ENCODE assay signal across 15 cellular contexts in genomic region chr11:45155627-45156180, GRCh38. TPM values are rescaled to one million over a fixed set of nuclear protein-coding genes. Genes with fewer than 3 reads are reported as not detected.
DNase-seq lines count a peak whose midpoint lies in the region; ATAC-seq and TF ChIP-seq lines count a peak whose summit lies in the region.
"Had no signal": no experiment of that assay in that cellular context is flagged by ENCODE, and none has a peak within 500 bp of the region (broad histone marks: within the 10 kb centered on the region; RNA-seq: fewer than 3 reads in every experiment).

No MANE protein-coding gene starts in this region.

- no peaks in the 10 kb centered on the region for H3K9me3 ChIP-seq in thoracic aorta

- peaks cover 25 to 64% of the 10 kb centered on the region in 2 donors for H3K4me1 ChIP-seq in thoracic aorta (ENCODE audit: control insufficient read depth in 1 of 2, low read depth in 2 of 2)

- ATAC-seq in activated CD8-positive, alpha-beta T cell treated with anti-CD3 and anti-CD28 coated beads for 36 hours: peak; percentile 51
- ATAC-seq in activated CD8-positive, alpha-beta T cell treated with anti-CD3 and anti-CD28 coated beads, Interleukin-2, amount 10 ng/mL, durations not matched to agents 7 days and 5 days: no peak
- ATAC-seq in thoracic aorta (ENCODE audit: insufficient number of reproducible peaks, low FRiP score, low read depth): no peak
- ATAC-seq: HCT116 had no signal

- CTCF ChIA-PET in activated CD8-positive, alpha-beta T cell treated with anti-CD3 and anti-CD28 coated beads for 36 hours (lab: Charles Lee): interaction anchor here (1.1 kb wide), 1 partner anchor 220 kb away, joined by 3 read pairs; no protein-coding TSS in a partner anchor
- CTCF ChIA-PET in activated CD8-positive, alpha-beta T cell treated with anti-CD3 and anti-CD28 coated beads, Interleukin-2, amount 10 ng/mL, durations not matched to agents 7 days and 5 days (lab: Charles Lee): no interaction called here

- H3K4me3 ChIP-seq in coronary artery (peak overlapping the region; percentile 28), thoracic aorta (peak overlapping the region; percentile 34)
- H3K4me3 ChIP-seq: GM23338 had no signal

- H3K27ac Mint-ChIP-seq in activated CD8-positive, alpha-beta T cell treated with anti-CD3 and anti-CD28 coated beads for 36 hours: no peak overlapping the region
- no peak overlapping the region for H3K27ac Mint-ChIP-seq in activated CD8-positive, alpha-beta T cell treated with anti-CD3 and anti-CD28 coated beads, Interleukin-2, amount 10 ng/mL, durations not matched to agents 7 days and 5 days
- H3K27ac Mint-ChIP-seq in mesothelial cell of epicardium: peak overlapping the region; percentile 61
- H3K27ac Mint-ChIP-seq: GM23338 had no signal

- no peaks in the 10 kb centered on the region for H3K27me3 ChIP-seq in thoracic aorta (replicated peaks; ENCODE audit: insufficient read depth)

- POLR2A ChIA-PET in activated CD8-positive, alpha-beta T cell treated with anti-CD3 and anti-CD28 coated beads for 36 hours (lab: Charles Lee): no interaction called here
- POLR2A ChIA-PET in activated CD8-positive, alpha-beta T cell treated with anti-CD3 and anti-CD28 coated beads, Interleukin-2, amount 10 ng/mL, durations not matched to agents 7 days and 5 days (lab: Charles Lee): interaction anchor here (1.0 kb wide), 1 partner anchor 10 kb away, joined by 3 read pairs; no protein-coding TSS in a partner anchor

- TF ChIP-seq CTCF in activated CD8-positive, alpha-beta T cell treated with anti-CD3 and anti-CD28 coated beads for 36 hours (IDR thresholded peaks at IDR 0.05): no peak
- TF ChIP-seq CTCF in coronary artery (IDR thresholded peaks at IDR 0.05) (no peak), mesothelial cell of epicardium (IDR thresholded peaks at IDR 0.05; ENCODE audit: unreplicated experiment) (no peak), thoracic aorta (IDR thresholded peaks at IDR 0.05) (no peak)

- no peaks in the 10 kb centered on the region for H3K36me3 ChIP-seq in thoracic aorta

- DNase-seq in activated CD8-positive, alpha-beta T cell treated with anti-CD3 and anti-CD28 coated beads for 36 hours: no peak
- no peak for DNase-seq in activated CD8-positive, alpha-beta T cell treated with anti-CD3 and anti-CD28 coated beads, Interleukin-2, amount 10 ng/mL, durations not matched to agents 7 days and 5 days
- DNase-seq in coronary artery (ENCODE audit: low spot score): no peak
- DNase-seq in mesothelial cell of epicardium (ENCODE audit: low spot score in 2 of 2, unreplicated experiment in 2 of 2): no peak
- DNase-seq in thoracic aorta (ENCODE audit: low spot score): no peak
- no peak for DNase-seq in GM03348 (ENCODE audit: low spot score)
- DNase-seq in NCI-H510A treated with DMSO at 0.1 percent for 48 hours (lab: John Stamatoyannopoulos, UW): no peak
- DNase-seq in SKM-1 (lab: John Stamatoyannopoulos, UW; ENCODE audit: unreplicated experiment): no peak
- DNase-seq: C1 segment of cervical spinal cord, DND-41, GDM1, NCI-H187 treated with DMSO at 0.1 percent for 48 hours, RPMI8226 had no signal

- H3K27ac ChIP-seq in coronary artery (peak overlapping the region; percentile 77 to 78), thoracic aorta (peak overlapping the region; percentile 4 to 66)

- no peaks in the 10 kb centered on the region for H3K36me3 Mint-ChIP-seq in activated CD8-positive, alpha-beta T cell treated with anti-CD3 and anti-CD28 coated beads for 36 hours (ENCODE audit: low read depth)
- H3K36me3 Mint-ChIP-seq in activated CD8-positive, alpha-beta T cell treated with anti-CD3 and anti-CD28 coated beads, Interleukin-2, amount 10 ng/mL, durations not matched to agents 7 days and 5 days (ENCODE audit: low read depth): no peaks in the 10 kb centered on the region
- H3K36me3 Mint-ChIP-seq in mesothelial cell of epicardium: no peaks in the 10 kb centered on the region

- no peaks in the 10 kb centered on the region for H3K27me3 Mint-ChIP-seq in activated CD8-positive, alpha-beta T cell treated with anti-CD3 and anti-CD28 coated beads for 36 hours
- H3K27me3 Mint-ChIP-seq in activated CD8-positive, alpha-beta T cell treated with anti-CD3 and anti-CD28 coated beads, Interleukin-2, amount 10 ng/mL, durations not matched to agents 7 days and 5 days (ENCODE audit: low read depth): no peaks in the 10 kb centered on the region
- H3K27me3 Mint-ChIP-seq in mesothelial cell of epicardium (ENCODE audit: low read depth): no peaks in the 10 kb centered on the region

- no peak overlapping the region for H3K4me3 Mint-ChIP-seq in activated CD8-positive, alpha-beta T cell treated with anti-CD3 and anti-CD28 coated beads for 36 hours
- H3K4me3 Mint-ChIP-seq in activated CD8-positive, alpha-beta T cell treated with anti-CD3 and anti-CD28 coated beads, Interleukin-2, amount 10 ng/mL, durations not matched to agents 7 days and 5 days: no peak overlapping the region
- no peak overlapping the region for H3K4me3 Mint-ChIP-seq in mesothelial cell of epicardium
- H3K4me3 Mint-ChIP-seq: GM23338 had no signal

- intact Hi-C loops in activated CD8-positive, alpha-beta T cell treated with anti-CD3 and anti-CD28 coated beads for 36 hours (cut with micrococcal nuclease): no loop called here

- H3K4me1 Mint-ChIP-seq in activated CD8-positive, alpha-beta T cell treated with anti-CD3 and anti-CD28 coated beads for 36 hours (ENCODE audit: low read depth): peaks cover 8% of the 10 kb centered on the region
- no peaks in the 10 kb centered on the region for H3K4me1 Mint-ChIP-seq in activated CD8-positive, alpha-beta T cell treated with anti-CD3 and anti-CD28 coated beads, Interleukin-2, amount 10 ng/mL, durations not matched to agents 7 days and 5 days (ENCODE audit: low read depth)
- H3K4me1 Mint-ChIP-seq in mesothelial cell of epicardium: peaks cover 57% of the 10 kb centered on the region

- H3K9me3 Mint-ChIP-seq in activated CD8-positive, alpha-beta T cell treated with anti-CD3 and anti-CD28 coated beads for 36 hours: no peaks in the 10 kb centered on the region
- H3K9me3 Mint-ChIP-seq in activated CD8-positive, alpha-beta T cell treated with anti-CD3 and anti-CD28 coated beads, Interleukin-2, amount 10 ng/mL, durations not matched to agents 7 days and 5 days (ENCODE audit: insufficient read depth): no peaks in the 10 kb centered on the region
- no peaks in the 10 kb centered on the region for H3K9me3 Mint-ChIP-seq in mesothelial cell of epicardium
- H3K9me3 Mint-ChIP-seq: GM23338 had no signal

RNA-seq across cellular contexts. Expression of gene PRDM11, which starts 9.3 kb away (rescaled TPM):
- total RNA-seq in activated CD8-positive, alpha-beta T cell treated with anti-CD3 and anti-CD28 coated beads for 36 hours: 1 to 10 TPM; 2.6 to 3.5 TPM
- total RNA-seq in activated CD8-positive, alpha-beta T cell treated with anti-CD3 and anti-CD28 coated beads, Interleukin-2, amount 10 ng/mL, durations not matched to agents 7 days and 5 days: 1 to 10 TPM; 3.5 to 3.6 TPM
- total RNA-seq in mesothelial cell of epicardium (56.9 to 60.9 TPM (median 60.2 TPM) in 3 replicates), thoracic aorta (10 to 100 TPM; 23.8 to 30.5 TPM)

Comparison
In these comparisons a context has a peak if more than half of its experiments do, and no peak if none do; other contexts are left out.
1. RNA of gene PRDM11, which starts 9.3 kb away (total RNA-seq): 56.9 to 60.9 TPM in mesothelial cell of epicardium and 23.8 to 30.5 TPM in thoracic aorta; 3.5 to 3.6 TPM in activated CD8-positive, alpha-beta T cell treated with anti-CD3 and anti-CD28 coated beads, Interleukin-2, amount 10 ng/mL, durations not matched to agents 7 days and 5 days and 2.6 to 3.5 TPM in activated CD8-positive, alpha-beta T cell treated with anti-CD3 and anti-CD28 coated beads for 36 hours; every median in the first group is over 4 times any median in the second.